ENCODE assay signal across 15 cellular contexts in genomic region chr2:112588611-112589045, GRCh38. TPM values are rescaled to one million over a fixed set of nuclear protein-coding genes. Genes with fewer than 3 reads are reported as not detected.
A peak's percentile ranks its signal among the peaks of the same experiment; 100 is the strongest.
DNase-seq lines count a peak whose midpoint lies in the region; ATAC-seq and TF ChIP-seq lines count a peak whose summit lies in the region.
"Had no signal": no experiment of that assay in that cellular context is flagged by ENCODE, and none has a peak within 500 bp of the region (broad histone marks: within the 10 kb centered on the region; RNA-seq: fewer than 3 reads in every experiment).

No MANE protein-coding gene starts in this region.

- no peak overlapping the region for H3K18ac ChIP-seq in mesenchymal stem cell (ENCODE audit: low read depth in 1 of 2, low read length in 2 of 2)

- no peak overlapping the region for H3K4ac ChIP-seq in mesenchymal stem cell (ENCODE audit: low read depth in 1 of 2, low read length in 2 of 2)

- DNase-seq in COLO668 (lab: John Stamatoyannopoulos, UW; ENCODE audit: unreplicated experiment) (peak; percentile 43), MV-4-11 (lab: John Stamatoyannopoulos, UW) (peak; percentile 34), WTC11 (ENCODE audit: low spot score) (no peak), mesenchymal stem cell (no peak), endodermal cell (no peak), SKM-1 treated with dmso at 0.1 percent for 144 hours (lab: John Stamatoyannopoulos, UW; ENCODE audit: unreplicated experiment) (no peak)
- DNase-seq: activated CD8-positive, alpha-beta T cell treated with anti-CD3 and anti-CD28 coated beads for 36 hours; AML-193; EL; glutamatergic neuron; KBM-7; stimulated activated naive CD4-positive, alpha-beta T cell had no signal

- H2BK15ac ChIP-seq in mesenchymal stem cell (ENCODE audit: low read depth, poor library complexity, severe bottlenecking), result peak overlapping the region; percentile 46

- H3K4me1 ChIP-seq in mesenchymal stem cell (ENCODE audit: control insufficient read depth, insufficient read depth, low read depth, low read length) (peaks cover 17% of the 10 kb centered on the region), endodermal cell (ENCODE audit: control insufficient read depth, insufficient read depth, low read length) (no peaks in the 10 kb centered on the region)

- no peak overlapping the region for H3K4me2 ChIP-seq in mesenchymal stem cell (ENCODE audit: low read length, poor library complexity, severe bottlenecking)

- H3K4me3 Mint-ChIP-seq in WTC11 (no peak overlapping the region), endodermal cell (no peak overlapping the region)
- H3K4me3 Mint-ChIP-seq: activated CD8-positive, alpha-beta T cell treated with anti-CD3 and anti-CD28 coated beads for 36 hours; T-helper 1 cell treated with Interleukin-12 subunit alpha and Interleukin-12 subunit beta and Interleukin-4 antibody, amounts not matched to agents 30 μg/mL and 1 μg/mL, for 36 hours had no signal

- H3K23ac ChIP-seq in mesenchymal stem cell (ENCODE audit: low read length in 2 of 2), result no peak overlapping the region

- H3K27ac Mint-ChIP-seq in WTC11 (peak overlapping the region; percentile 23; the same call in 1 of the 2 replicates), endodermal cell (no peak overlapping the region)
- H3K27ac Mint-ChIP-seq: activated CD8-positive, alpha-beta T cell treated with anti-CD3 and anti-CD28 coated beads for 36 hours; T-helper 1 cell treated with Interleukin-12 subunit alpha and Interleukin-12 subunit beta and Interleukin-4 antibody, amounts not matched to agents 30 μg/mL and 1 μg/mL, for 36 hours had no signal

- no peak for ATAC-seq in WTC11
- ATAC-seq in HG02759 (IDR thresholded peaks at IDR 0.05; ENCODE audit: unreplicated experiment), result no peak
- no peak for ATAC-seq in HG03045 (IDR thresholded peaks at IDR 0.05; ENCODE audit: unreplicated experiment)
- ATAC-seq: activated CD8-positive, alpha-beta T cell treated with anti-CD3 and anti-CD28 coated beads for 36 hours had no signal

- H3K9me3 Mint-ChIP-seq in WTC11, result no peaks in the 10 kb centered on the region
- no peaks in the 10 kb centered on the region for H3K9me3 Mint-ChIP-seq in endodermal cell
- H3K9me3 Mint-ChIP-seq: activated CD8-positive, alpha-beta T cell treated with anti-CD3 and anti-CD28 coated beads for 36 hours had no signal

- H2BK5ac ChIP-seq in mesenchymal stem cell (ENCODE audit: low read depth, low read length, poor library complexity, severe bottlenecking), result no peak overlapping the region

- H3K36me3 ChIP-seq in mesenchymal stem cell (ENCODE audit: control insufficient read depth in 1 of 2, insufficient read depth in 2 of 2, low read depth in 1 of 2, low read length in 2 of 2), result peaks cover 21 to 42% of the 10 kb centered on the region in 2 experiments
- peaks cover 23% of the 10 kb centered on the region for H3K36me3 ChIP-seq in endodermal cell (ENCODE audit: control insufficient read depth, insufficient read depth, low read length)

- H3K27ac ChIP-seq in mesenchymal stem cell (ENCODE audit: low read length, poor library complexity, severe bottlenecking), result no peak overlapping the region
- H3K27ac ChIP-seq in endodermal cell (ENCODE audit: low read depth, low read length), result no peak overlapping the region

- no peak overlapping the region for H2BK12ac ChIP-seq in mesenchymal stem cell (ENCODE audit: low read length in 2 of 2)

- H3K27me3 ChIP-seq in mesenchymal stem cell (ENCODE audit: control insufficient read depth in 1 of 2, insufficient read depth in 1 of 2, low read length in 2 of 2) (no peaks in the 10 kb centered on the region), endodermal cell (ENCODE audit: control insufficient read depth, insufficient read depth, low read length, poor library complexity, severe bottlenecking) (no peaks in the 10 kb centered on the region)

- CTCF ChIA-PET in WTC11 (lab: Charles Lee), result interaction anchor here (1.3 kb wide), 1 partner anchor 11 kb away, joined by 5 read pairs; no protein-coding TSS in a partner anchor

- 90% methylated on average over 6 of the region's 6 CpGs for WGBS in mesenchymal stem cell
- 66 to 73% methylated on average over 6 of the region's 6 CpGs for WGBS in endodermal cell (ENCODE audit: insufficient coverage in 1 of 2, insufficient read length in 1 of 2), 2 experiments

- TF ChIP-seq CTCF in WTC11 (IDR thresholded peaks at IDR 0.05) (no peak), endodermal cell (conservative IDR thresholded peaks at IDR 0.05) (no peak)

- H2AK5ac ChIP-seq in mesenchymal stem cell (ENCODE audit: low read length, severe bottlenecking), result no peak overlapping the region

- no peak overlapping the region for H4K91ac ChIP-seq in mesenchymal stem cell (ENCODE audit: low read length)

- H4K8ac ChIP-seq in mesenchymal stem cell (ENCODE audit: low read length), result no peak overlapping the region

- H3K79me1 ChIP-seq in mesenchymal stem cell (replicated peaks; ENCODE audit: low read length, poor library complexity, severe bottlenecking), result peaks cover 26% of the 10 kb centered on the region

- H3K4me3 ChIP-seq in mesenchymal stem cell (ENCODE audit: insufficient read depth in 1 of 2, low read depth in 1 of 2, low read length in 2 of 2), result no peak overlapping the region
- H3K4me3 ChIP-seq in endodermal cell (ENCODE audit: low read length), result no peak overlapping the region

- H3K14ac ChIP-seq in mesenchymal stem cell (ENCODE audit: low read length in 2 of 2), result no peak overlapping the region

- H2BK120ac ChIP-seq in mesenchymal stem cell (ENCODE audit: low read depth, low read length), result no peak overlapping the region

- POLR2A ChIA-PET in WTC11 (lab: Charles Lee), result no interaction called here

- no peaks in the 10 kb centered on the region for H3K9me3 ChIP-seq in mesenchymal stem cell (ENCODE audit: control insufficient read depth, low read length)
- no peaks in the 10 kb centered on the region for H3K9me3 ChIP-seq in endodermal cell (ENCODE audit: control insufficient read depth, low read length)

- H3K4me1 Mint-ChIP-seq in WTC11 (peaks cover 17% of the 10 kb centered on the region), endodermal cell (peaks cover 13% of the 10 kb centered on the region)

- H3K9ac ChIP-seq in mesenchymal stem cell (ENCODE audit: low read length) (no peak overlapping the region), endodermal cell (ENCODE audit: extremely low read depth, low read length, poor library complexity, severe bottlenecking) (no peak overlapping the region)

- H3K36me3 Mint-ChIP-seq in WTC11, result peaks cover 13% of the 10 kb centered on the region
- peaks cover 32% of the 10 kb centered on the region for H3K36me3 Mint-ChIP-seq in endodermal cell (ENCODE audit: low read depth)

- H2AFZ ChIP-seq in mesenchymal stem cell (ENCODE audit: low read depth, low read length), result no peak overlapping the region

- H3K27me3 Mint-ChIP-seq in WTC11 (ENCODE audit: low read depth) (no peaks in the 10 kb centered on the region), endodermal cell (ENCODE audit: insufficient read depth) (no peaks in the 10 kb centered on the region)
- H3K27me3 Mint-ChIP-seq: activated CD8-positive, alpha-beta T cell treated with anti-CD3 and anti-CD28 coated beads for 36 hours had no signal

TF ChIP-seq in WTC11, 78 proteins besides CTCF, POLR2A, EP300 and RAD21 (continues in another document):
- TF ChIP-seq ZNF425 (CRISPR knock-in tag; conservative IDR thresholded peaks at IDR 0.05), result no peak

RNA-seq across cellular contexts. Expression of gene CHCHD5, which starts 4.2 kb away (rescaled TPM):
- total RNA-seq in WTC11 (2021), result 33.2 to 36.5 TPM (median 33.7 TPM) in 3 replicates
- polyA plus RNA-seq in mesenchymal stem cell (2013, experiment 1 of 2), result 25.0 TPM
- polyA plus RNA-seq in mesenchymal stem cell (2013, experiment 2 of 2), result 24.5 TPM
- total RNA-seq in endodermal cell, result 10 to 100 TPM; 39.1 to 48.2 TPM
- polyA plus RNA-seq in endodermal cell (2013, experiment 1 of 2), result 48.5 TPM
- 44.5 TPM for polyA plus RNA-seq in endodermal cell (2013, experiment 2 of 2)

RNA-seq across cellular contexts. Expression of gene POLR1B, which starts 46.4 kb away (rescaled TPM):
- 42.8 to 51.2 TPM (median 50.2 TPM) in 3 replicates for total RNA-seq in WTC11 (2021)
- 4.4 TPM for polyA plus RNA-seq in mesenchymal stem cell (2013, experiment 1 of 2)
- polyA plus RNA-seq in mesenchymal stem cell (2013, experiment 2 of 2), result 3.5 TPM
- total RNA-seq in endodermal cell, result 10 to 100 TPM; 25.6 to 31.9 TPM
- 13.9 TPM for polyA plus RNA-seq in endodermal cell (2013, experiment 1 of 2)
- 14.1 TPM for polyA plus RNA-seq in endodermal cell (2013, experiment 2 of 2)

RNA-seq across cellular contexts. Expression of gene SLC20A1, which starts 57.1 kb away (rescaled TPM):
- total RNA-seq in WTC11 (2021) (59.9 to 64.4 TPM (median 60.1 TPM) in 3 replicates), endodermal cell (10 to 100 TPM; 67.3 to 86.7 TPM)
- 115 TPM for polyA plus RNA-seq in mesenchymal stem cell (2013, experiment 1 of 2)
- 115 TPM for polyA plus RNA-seq in mesenchymal stem cell (2013, experiment 2 of 2)
- polyA plus RNA-seq in endodermal cell (2013, experiment 1 of 2), result 56.1 TPM
- polyA plus RNA-seq in endodermal cell (2013, experiment 2 of 2), result 47.7 TPM

Comparison
In these comparisons a context has a peak if more than half of its experiments do, and no peak if none do; other contexts are left out.
1. DNase-seq: peak in COLO668 (single experiment) and MV-4-11 (single experiment); none in WTC11 (single experiment), mesenchymal stem cell (single experiment), endodermal cell (single experiment) and SKM-1 treated with dmso at 0.1 percent for 144 hours (single experiment).